In genomic region chr22:40525250-40525884, GRCh38 we compare ENCODE assay signal across 8 cellular contexts.
A peak's percentile ranks its signal among the peaks of the same experiment; 100 is the strongest.
DNase-seq lines count a peak whose midpoint lies in the region; ATAC-seq and TF ChIP-seq lines count a peak whose summit lies in the region.

No MANE protein-coding gene starts in this region.

- no peaks in the 10 kb centered on the region for H3K27me3 ChIP-seq in cardiac muscle cell

- no peaks in the 10 kb centered on the region for H3K9me3 ChIP-seq in cardiac muscle cell (ENCODE audit: low read depth)

- no peak overlapping the region for H3K4me3 ChIP-seq in cardiac muscle cell

- TF ChIP-seq CTCF in GM13977 (IDR thresholded peaks at IDR 0.05; ENCODE audit: extremely low read depth, insufficient read depth, missing control alignments), result peak; percentile 73
- peak; percentile 60 for TF ChIP-seq CTCF in RWPE1 (conservative IDR thresholded peaks at IDR 0.05; ENCODE audit: low read depth)
- peak; percentile 79 for TF ChIP-seq CTCF in cardiac muscle cell (IDR thresholded peaks at IDR 0.05; ENCODE audit: low read depth, low read length)

- ATAC-seq in GM21529 (IDR thresholded peaks at IDR 0.05; ENCODE audit: unreplicated experiment), result no peak

- H3K4me1 ChIP-seq in cardiac muscle cell (ENCODE audit: low read depth), result peaks cover 5% of the 10 kb centered on the region

- POLR2A ChIA-PET in RWPE1 (lab: Yijun Ruan, JAX; ENCODE audit: low non-redundant PET), result no interaction called here

- DNase-seq in GM13977 (ENCODE audit: low spot score) (no peak), RWPE1 (ENCODE audit: low spot score) (no peak), cardiac muscle cell (ENCODE audit: low read depth in 1 of 2, low spot score in 1 of 2) (peak; percentile 39 to 74), cerebellar nuclear complex (lab: John Stamatoyannopoulos, UW) (no peak), OCI-M2 (lab: John Stamatoyannopoulos, UW; ENCODE audit: unreplicated experiment) (no peak)
- peak; percentile 47 for DNase-seq in activated gamma-delta T cell treated with anti-CD3 and anti-CD28 coated beads, Interleukin-2, amount 50 U/mL, for 16 hours (ENCODE audit: low read depth)
- DNase-seq in stimulated activated CD4-positive, alpha-beta T cell treated with anti-CD3 and anti-CD28 coated beads, Interleukin-15, amount 100 ng/mL, for 48 hours (ENCODE audit: low read depth in 2 of 2), result peak; percentile 49 to 67

- no peaks in the 10 kb centered on the region for H3K36me3 ChIP-seq in cardiac muscle cell

- in situ Hi-C loops in GM13977 (cut with MboI; ENCODE audit: low pct_unique_long_range_greater_than_20kb, low sequenced_read_pairs, unreplicated experiment), result loop anchor here (5.0 kb wide), 1 partner anchor 117 kb away; no protein-coding TSS in a partner anchor

- H3K27ac ChIP-seq in RWPE1, result peak overlapping the region; percentile 76
- H3K27ac ChIP-seq in cardiac muscle cell, result no peak overlapping the region

- CTCF ChIA-PET in RWPE1 (lab: Yijun Ruan, JAX), result interaction anchor here (0.7 to 1.6 kb wide), 4 partner anchors 13 to 712 kb away, joined by 3 to 7 read pairs (median 3); no protein-coding TSS in a partner anchor

Comparison
In these comparisons a context has a peak if more than half of its experiments do, and no peak if none do; other contexts are left out.
1. DNase-seq: peak in activated gamma-delta T cell treated with anti-CD3 and anti-CD28 coated beads, Interleukin-2, amount 50 U/mL, for 16 hours (single experiment), cardiac muscle cell (2 of 2) and stimulated activated CD4-positive, alpha-beta T cell treated with anti-CD3 and anti-CD28 coated beads, Interleukin-15, amount 100 ng/mL, for 48 hours (2 of 2); none in GM13977 (single experiment), RWPE1 (single experiment), cerebellar nuclear complex (0 of 2) and OCI-M2 (single experiment).
2. Peak in every context shown above with its lines, with median percentiles within 50 percentile points of each other: CTCF ChIP-seq.